ENCODE assay signal across 8 cellular contexts in genomic region chr9:93134018-93134739, GRCh38. TPM values are rescaled to one million over a fixed set of nuclear protein-coding genes. Genes with fewer than 3 reads are reported as not detected.
DNase-seq lines count a peak whose midpoint lies in the region; TF ChIP-seq lines count a peak whose summit lies in the region.

NINJ1 (minus strand) TSS chr9:93134251; CDS start chr9:93134217, 34 bp downstream.

- H3K4me3 ChIP-seq in HEK293 (ENCODE audit: low read depth, low read length) (peak within 1 kb of the TSS; percentile 80), coronary artery (peak within 1 kb of the TSS; percentile 83), liver (ENCODE audit: low read depth in 1 of 3, low read length in 3 of 3) (peak within 1 kb of the TSS; percentile 55 to 76 (median 68))

- POLR2A ChIA-PET in HEK293 (lab: Yijun Ruan, JAX) = interaction anchor here (0.6 to 1.7 kb wide), 12 partner anchors 8 to 432 kb away, joined by 3 to 23 read pairs (median 4); partner anchors contain the start of genes CARD19 and FAM120AOS

- H3K27ac ChIP-seq in HEK293 (ENCODE audit: extremely low read depth, low read depth, low read length) = peak within 1 kb of the TSS; percentile 76; the same call in 1 of the 2 replicates
- peak within 1 kb of the TSS; percentile 93 to 99 for H3K27ac ChIP-seq in coronary artery
- peak within 1 kb of the TSS; percentile 89 to 95 for H3K27ac ChIP-seq in liver (ENCODE audit: low read depth in 1 of 2, low read length in 2 of 2)

- H3K9me3 ChIP-seq in HEK293 (ENCODE audit: control insufficient read depth, insufficient read depth, low read depth, low read length) (no peaks in the 10 kb centered on the region), liver (ENCODE audit: control insufficient read depth in 4 of 4, low read length in 3 of 4) (peaks cover 0 to 2% (median 0%) of the 10 kb centered on the region in 4 donors)

- CTCF ChIA-PET in HEK293 (lab: Yijun Ruan, JAX) = interaction anchor here (0.9 to 3.1 kb wide), 4 partner anchors 14 to 27 kb away, joined by 3 to 15 read pairs (median 4); no protein-coding TSS in a partner anchor

- under 1% methylated on average over 78 of the region's 78 CpGs for WGBS in liver

- no peak for TF ChIP-seq RAD21 in liver (IDR thresholded peaks at IDR 0.05)

- TF ChIP-seq CTCF in HEK293 (tag by site-specific recombination; IDR thresholded peaks at IDR 0.05) (peak; percentile 10; the same call in 1 of the 2 replicates), coronary artery (IDR thresholded peaks at IDR 0.05) (no peak), liver (IDR thresholded peaks at IDR 0.05; ENCODE audit: low read depth, low read length, missing input control) (no peak)

- H3K4me1 ChIP-seq in HEK293 (ENCODE audit: control insufficient read depth, insufficient read depth, low read length) (0 out of 2 replicates have a peak, but pooled peaks cover 2% of the 10 kb centered on the region), liver (ENCODE audit: control insufficient read depth in 4 of 4, insufficient read depth in 4 of 4, low read length in 3 of 4) (peaks cover 20 to 59% (median 41%) of the 10 kb centered on the region in 4 donors)

- H3K9ac ChIP-seq in liver (ENCODE audit: low read depth in 1 of 2, low read length in 2 of 2) = peak within 1 kb of the TSS; percentile 67 to 79

- H3K27me3 ChIP-seq in liver (ENCODE audit: control insufficient read depth in 4 of 4, insufficient read depth in 4 of 4, low read length in 3 of 4) = no peaks in the 10 kb centered on the region

- DNase-seq in NCI-H1694 treated with DMSO at 0.1 percent for 48 hours (lab: John Stamatoyannopoulos, UW) (peak; percentile 5), NCI-H1694 (lab: John Stamatoyannopoulos, UW) (no peak), NAMALWA (ENCODE audit: low spot score) (peak; percentile 65), coronary artery (ENCODE audit: low spot score) (no peak)
- DNase-seq in activated CD4-positive, alpha-beta T cell treated with anti-CD3 and anti-CD28 coated beads for 48 hours = peak; percentile 90
- peak; percentile 82 to 94 for DNase-seq in stimulated activated CD4-positive, alpha-beta T cell treated with anti-CD3 and anti-CD28 coated beads, Interleukin-4, amount 100 ng/mL, for 4 hours

- H3K36me3 ChIP-seq in HEK293 (ENCODE audit: control insufficient read depth in 2 of 2, insufficient read depth in 1 of 2, low read length in 2 of 2) = peaks cover 0 to 8% of the 10 kb centered on the region in 2 experiments; a peak in 1 of 3 replicates
- H3K36me3 ChIP-seq in liver (ENCODE audit: control insufficient read depth in 4 of 4, insufficient read depth in 3 of 4, low read depth in 1 of 4, low read length in 3 of 4) = no peaks in the 10 kb centered on the region

TF ChIP-seq in HEK293, 187 proteins besides CTCF, POLR2A, EP300 and RAD21 (continues in another document):
- TF ChIP-seq SP3 (tag by site-specific recombination; IDR thresholded peaks at IDR 0.05) = peak; percentile 71
- TF ChIP-seq ZNF626 (tag by site-specific recombination; IDR thresholded peaks at IDR 0.05) = no peak
- TF ChIP-seq ZBTB21 (tag by site-specific recombination; IDR thresholded peaks at IDR 0.05) = no peak
- TF ChIP-seq ZNF174 (tag by site-specific recombination; IDR thresholded peaks at IDR 0.05) = no peak
- no peak for TF ChIP-seq ZNF521 (tag by site-specific recombination; IDR thresholded peaks at IDR 0.05)
- no peak for TF ChIP-seq ZNF169 (tag by site-specific recombination; IDR thresholded peaks at IDR 0.05)
- peak; percentile 3; the same call in 1 of the 2 replicates for TF ChIP-seq SP7 (tag by site-specific recombination; IDR thresholded peaks at IDR 0.05)
- TF ChIP-seq ZNF529 (tag by site-specific recombination; IDR thresholded peaks at IDR 0.05; ENCODE audit: insufficient replicate concordance) = no peak
- TF ChIP-seq ZNF645 (tag by site-specific recombination; IDR thresholded peaks at IDR 0.05) = no peak
- no peak for TF ChIP-seq YY2 (tag by site-specific recombination; IDR thresholded peaks at IDR 0.05)
- TF ChIP-seq MEIS1 (CRISPR knock-in tag; IDR thresholded peaks at IDR 0.05; ENCODE audit: borderline replicate concordance) = no peak
- TF ChIP-seq ZNF26 (tag by site-specific recombination; IDR thresholded peaks at IDR 0.05) = no peak
- TF ChIP-seq ZNF561 (tag by site-specific recombination; IDR thresholded peaks at IDR 0.05; ENCODE audit: borderline replicate concordance) = 0 out of 2 replicates have a peak, but pooled peaks have one; percentile 22
- TF ChIP-seq KLF10 (tag by site-specific recombination; IDR thresholded peaks at IDR 0.05) = peak; percentile 74; the same call in 1 of the 2 replicates
- TF ChIP-seq ZBTB20 (tag by site-specific recombination; IDR thresholded peaks at IDR 0.05) = peak; percentile 80
- no peak for TF ChIP-seq WT1 (tag by site-specific recombination; IDR thresholded peaks at IDR 0.05)
- TF ChIP-seq ZNF664 (tag by site-specific recombination; IDR thresholded peaks at IDR 0.05) = no peak
- no peak for TF ChIP-seq ZNF654 (tag by site-specific recombination; IDR thresholded peaks at IDR 0.05; ENCODE audit: low read depth)

TF ChIP-seq in liver, 16 proteins besides CTCF, POLR2A, EP300 and RAD21:
- TF ChIP-seq JUND (IDR thresholded peaks at IDR 0.05) (no peak), MAX (IDR thresholded peaks at IDR 0.05) (no peak), FOXA1 (IDR thresholded peaks at IDR 0.05) (no peak), REST (IDR thresholded peaks at IDR 0.05) (peak; percentile 2), ZBTB33 (IDR thresholded peaks at IDR 0.05) (no peak), SP1 (IDR thresholded peaks at IDR 0.05) (peak; percentile 19), HNF4A (conservative IDR thresholded peaks at IDR 0.05) (no peak)

RNA-seq across cellular contexts. Expression of gene NINJ1, which starts in this region (rescaled TPM):
- total RNA-seq in liver = 10 to 100 TPM; 31.2 to 40.0 TPM
- polyA plus RNA-seq in liver = 10 to 100 TPM; 70.4 to 72.1 TPM

Comparison
In these comparisons a context has a peak if more than half of its experiments do, and no peak if none do; other contexts are left out.
1. DNase-seq: peak in NCI-H1694 treated with DMSO at 0.1 percent for 48 hours (single experiment), NAMALWA (single experiment), activated CD4-positive, alpha-beta T cell treated with anti-CD3 and anti-CD28 coated beads for 48 hours (single experiment) and stimulated activated CD4-positive, alpha-beta T cell treated with anti-CD3 and anti-CD28 coated beads, Interleukin-4, amount 100 ng/mL, for 4 hours (2 of 2); none in NCI-H1694 (single experiment) and coronary artery (single experiment).
2. Peak in every context shown above with its lines, with median percentiles within 50 percentile points of each other: H3K27ac ChIP-seq and H3K4me3 ChIP-seq.